1 cellular context compared by ENCODE assay signal in the genomic region with DNA sequence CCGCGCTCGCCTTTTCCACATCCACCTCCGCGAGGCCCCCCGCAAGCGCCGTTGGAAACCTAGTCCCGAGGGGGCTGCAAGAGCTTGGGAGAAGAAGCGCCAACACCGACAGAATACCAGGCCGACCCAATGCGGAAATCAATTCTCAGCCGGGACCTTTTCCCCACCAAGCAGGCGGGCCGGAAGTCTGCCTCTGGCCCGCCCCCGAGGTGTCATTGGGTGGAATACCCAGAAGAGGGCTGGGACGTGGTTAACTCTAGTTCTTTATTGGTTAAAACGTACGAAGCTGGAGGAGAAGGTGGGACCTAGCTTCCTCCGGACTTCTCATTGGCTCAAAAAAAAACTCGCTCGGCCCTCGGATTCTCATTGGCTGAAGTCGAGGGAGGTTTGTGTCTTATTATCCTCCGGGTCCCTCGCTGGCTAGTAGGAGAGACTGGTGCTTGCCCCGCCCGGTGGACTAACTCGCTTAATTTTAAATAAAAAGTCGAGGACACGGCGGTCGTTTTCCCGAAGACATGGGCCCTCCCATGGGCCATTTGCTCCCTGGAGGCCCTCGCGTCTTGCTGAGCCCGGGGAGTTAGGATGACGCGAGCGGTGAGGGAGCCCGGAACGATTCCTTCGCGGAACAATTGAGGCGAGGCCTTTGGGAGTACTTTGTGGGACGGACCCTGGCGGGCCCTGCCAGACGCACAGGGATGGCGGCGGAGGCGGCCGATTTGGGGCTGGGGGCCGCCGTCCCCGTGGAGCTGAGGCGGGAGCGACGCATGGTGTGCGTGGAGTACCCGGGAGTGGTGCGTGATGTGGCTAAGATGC.
TF ChIP-seq lines count a peak whose summit lies in the region.

A gene with protein sequence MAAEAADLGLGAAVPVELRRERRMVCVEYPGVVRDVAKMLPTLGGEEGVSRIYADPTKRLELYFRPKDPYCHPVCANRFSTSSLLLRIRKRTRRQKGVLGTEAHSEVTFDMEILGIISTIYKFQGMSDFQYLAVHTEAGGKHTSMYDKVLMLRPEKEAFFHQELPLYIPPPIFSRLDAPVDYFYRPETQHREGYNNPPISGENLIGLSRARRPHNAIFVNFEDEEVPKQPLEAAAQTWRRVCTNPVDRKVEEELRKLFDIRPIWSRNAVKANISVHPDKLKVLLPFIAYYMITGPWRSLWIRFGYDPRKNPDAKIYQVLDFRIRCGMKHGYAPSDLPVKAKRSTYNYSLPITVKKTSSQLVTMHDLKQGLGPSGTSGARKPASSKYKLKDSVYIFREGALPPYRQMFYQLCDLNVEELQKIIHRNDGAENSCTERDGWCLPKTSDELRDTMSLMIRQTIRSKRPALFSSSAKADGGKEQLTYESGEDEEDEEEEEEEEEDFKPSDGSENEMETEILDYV (plus strand): TSS at position 681 of the 813 bp plus-strand sequence. CDS start 15 bp downstream, at position 696.

TF ChIP-seq in GM12878, 131 proteins besides CTCF, POLR2A, EP300 and RAD21 (continued from another document and continues in another):
- TF ChIP-seq BHLHE40 (IDR thresholded peaks at IDR 0.05; ENCODE audit: borderline replicate concordance in 1 of 2, low read depth in 2 of 2, low read length in 1 of 2): peak; percentile 35 to 45; a peak in 2 of 4 replicates
- TF ChIP-seq, protein P1, sequence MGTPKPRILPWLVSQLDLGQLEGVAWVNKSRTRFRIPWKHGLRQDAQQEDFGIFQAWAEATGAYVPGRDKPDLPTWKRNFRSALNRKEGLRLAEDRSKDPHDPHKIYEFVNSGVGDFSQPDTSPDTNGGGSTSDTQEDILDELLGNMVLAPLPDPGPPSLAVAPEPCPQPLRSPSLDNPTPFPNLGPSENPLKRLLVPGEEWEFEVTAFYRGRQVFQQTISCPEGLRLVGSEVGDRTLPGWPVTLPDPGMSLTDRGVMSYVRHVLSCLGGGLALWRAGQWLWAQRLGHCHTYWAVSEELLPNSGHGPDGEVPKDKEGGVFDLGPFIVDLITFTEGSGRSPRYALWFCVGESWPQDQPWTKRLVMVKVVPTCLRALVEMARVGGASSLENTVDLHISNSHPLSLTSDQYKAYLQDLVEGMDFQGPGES (IDR thresholded peaks at IDR 0.05): no peak; the same call in 1 of the 2 replicates
- peak; percentile 79 for TF ChIP-seq HCFC1 (IDR thresholded peaks at IDR 0.05; ENCODE audit: low read length)
- peak; percentile 43; the same call in 1 of the 2 replicates for TF ChIP-seq ZSCAN29 (IDR thresholded peaks at IDR 0.05)
- TF ChIP-seq, protein P2, sequence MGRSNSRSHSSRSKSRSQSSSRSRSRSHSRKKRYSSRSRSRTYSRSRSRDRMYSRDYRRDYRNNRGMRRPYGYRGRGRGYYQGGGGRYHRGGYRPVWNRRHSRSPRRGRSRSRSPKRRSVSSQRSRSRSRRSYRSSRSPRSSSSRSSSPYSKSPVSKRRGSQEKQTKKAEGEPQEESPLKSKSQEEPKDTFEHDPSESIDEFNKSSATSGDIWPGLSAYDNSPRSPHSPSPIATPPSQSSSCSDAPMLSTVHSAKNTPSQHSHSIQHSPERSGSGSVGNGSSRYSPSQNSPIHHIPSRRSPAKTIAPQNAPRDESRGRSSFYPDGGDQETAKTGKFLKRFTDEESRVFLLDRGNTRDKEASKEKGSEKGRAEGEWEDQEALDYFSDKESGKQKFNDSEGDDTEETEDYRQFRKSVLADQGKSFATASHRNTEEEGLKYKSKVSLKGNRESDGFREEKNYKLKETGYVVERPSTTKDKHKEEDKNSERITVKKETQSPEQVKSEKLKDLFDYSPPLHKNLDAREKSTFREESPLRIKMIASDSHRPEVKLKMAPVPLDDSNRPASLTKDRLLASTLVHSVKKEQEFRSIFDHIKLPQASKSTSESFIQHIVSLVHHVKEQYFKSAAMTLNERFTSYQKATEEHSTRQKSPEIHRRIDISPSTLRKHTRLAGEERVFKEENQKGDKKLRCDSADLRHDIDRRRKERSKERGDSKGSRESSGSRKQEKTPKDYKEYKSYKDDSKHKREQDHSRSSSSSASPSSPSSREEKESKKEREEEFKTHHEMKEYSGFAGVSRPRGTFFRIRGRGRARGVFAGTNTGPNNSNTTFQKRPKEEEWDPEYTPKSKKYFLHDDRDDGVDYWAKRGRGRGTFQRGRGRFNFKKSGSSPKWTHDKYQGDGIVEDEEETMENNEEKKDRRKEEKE (IDR thresholded peaks at IDR 0.05): no peak
- TF ChIP-seq BCL11A (IDR thresholded peaks at IDR 0.05; ENCODE audit: low read depth, low read length): 0 out of 2 replicates have a peak, but pooled peaks have one; percentile 16
- no peak for TF ChIP-seq ESRRA (IDR thresholded peaks at IDR 0.05; ENCODE audit: low read length)
- no peak for TF ChIP-seq CHD1 (IDR thresholded peaks at IDR 0.05; ENCODE audit: low read depth, low read length)
- TF ChIP-seq SIN3A (IDR thresholded peaks at IDR 0.05; ENCODE audit: low read depth, low read length): 0 out of 2 replicates have a peak, but pooled peaks have one; percentile 74
- TF ChIP-seq MYB (IDR thresholded peaks at IDR 0.05; ENCODE audit: borderline replicate concordance, low read depth, low read length): no peak
- TF ChIP-seq, protein P3, sequence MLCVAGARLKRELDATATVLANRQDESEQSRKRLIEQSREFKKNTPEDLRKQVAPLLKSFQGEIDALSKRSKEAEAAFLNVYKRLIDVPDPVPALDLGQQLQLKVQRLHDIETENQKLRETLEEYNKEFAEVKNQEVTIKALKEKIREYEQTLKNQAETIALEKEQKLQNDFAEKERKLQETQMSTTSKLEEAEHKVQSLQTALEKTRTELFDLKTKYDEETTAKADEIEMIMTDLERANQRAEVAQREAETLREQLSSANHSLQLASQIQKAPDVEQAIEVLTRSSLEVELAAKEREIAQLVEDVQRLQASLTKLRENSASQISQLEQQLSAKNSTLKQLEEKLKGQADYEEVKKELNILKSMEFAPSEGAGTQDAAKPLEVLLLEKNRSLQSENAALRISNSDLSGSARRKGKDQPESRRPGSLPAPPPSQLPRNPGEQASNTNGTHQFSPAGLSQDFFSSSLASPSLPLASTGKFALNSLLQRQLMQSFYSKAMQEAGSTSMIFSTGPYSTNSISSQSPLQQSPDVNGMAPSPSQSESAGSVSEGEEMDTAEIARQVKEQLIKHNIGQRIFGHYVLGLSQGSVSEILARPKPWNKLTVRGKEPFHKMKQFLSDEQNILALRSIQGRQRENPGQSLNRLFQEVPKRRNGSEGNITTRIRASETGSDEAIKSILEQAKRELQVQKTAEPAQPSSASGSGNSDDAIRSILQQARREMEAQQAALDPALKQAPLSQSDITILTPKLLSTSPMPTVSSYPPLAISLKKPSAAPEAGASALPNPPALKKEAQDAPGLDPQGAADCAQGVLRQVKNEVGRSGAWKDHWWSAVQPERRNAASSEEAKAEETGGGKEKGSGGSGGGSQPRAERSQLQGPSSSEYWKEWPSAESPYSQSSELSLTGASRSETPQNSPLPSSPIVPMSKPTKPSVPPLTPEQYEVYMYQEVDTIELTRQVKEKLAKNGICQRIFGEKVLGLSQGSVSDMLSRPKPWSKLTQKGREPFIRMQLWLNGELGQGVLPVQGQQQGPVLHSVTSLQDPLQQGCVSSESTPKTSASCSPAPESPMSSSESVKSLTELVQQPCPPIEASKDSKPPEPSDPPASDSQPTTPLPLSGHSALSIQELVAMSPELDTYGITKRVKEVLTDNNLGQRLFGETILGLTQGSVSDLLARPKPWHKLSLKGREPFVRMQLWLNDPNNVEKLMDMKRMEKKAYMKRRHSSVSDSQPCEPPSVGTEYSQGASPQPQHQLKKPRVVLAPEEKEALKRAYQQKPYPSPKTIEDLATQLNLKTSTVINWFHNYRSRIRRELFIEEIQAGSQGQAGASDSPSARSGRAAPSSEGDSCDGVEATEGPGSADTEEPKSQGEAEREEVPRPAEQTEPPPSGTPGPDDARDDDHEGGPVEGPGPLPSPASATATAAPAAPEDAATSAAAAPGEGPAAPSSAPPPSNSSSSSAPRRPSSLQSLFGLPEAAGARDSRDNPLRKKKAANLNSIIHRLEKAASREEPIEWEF (IDR thresholded peaks at IDR 0.05; ENCODE audit: insufficient replicate concordance, low read depth, low read length): no peak
- TF ChIP-seq BRCA1 (IDR thresholded peaks at IDR 0.05; ENCODE audit: low read depth, low read length): no peak
- TF ChIP-seq IRF4 (IDR thresholded peaks at IDR 0.05; ENCODE audit: low read depth, low read length): peak; percentile 73
- TF ChIP-seq GABPA (IDR thresholded peaks at IDR 0.05; ENCODE audit: low read depth): peak; percentile 83
- TF ChIP-seq, protein P4, sequence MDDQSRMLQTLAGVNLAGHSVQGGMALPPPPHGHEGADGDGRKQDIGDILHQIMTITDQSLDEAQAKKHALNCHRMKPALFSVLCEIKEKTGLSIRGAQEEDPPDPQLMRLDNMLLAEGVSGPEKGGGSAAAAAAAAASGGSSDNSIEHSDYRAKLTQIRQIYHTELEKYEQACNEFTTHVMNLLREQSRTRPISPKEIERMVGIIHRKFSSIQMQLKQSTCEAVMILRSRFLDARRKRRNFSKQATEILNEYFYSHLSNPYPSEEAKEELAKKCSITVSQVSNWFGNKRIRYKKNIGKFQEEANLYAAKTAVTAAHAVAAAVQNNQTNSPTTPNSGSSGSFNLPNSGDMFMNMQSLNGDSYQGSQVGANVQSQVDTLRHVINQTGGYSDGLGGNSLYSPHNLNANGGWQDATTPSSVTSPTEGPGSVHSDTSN (IDR thresholded peaks at IDR 0.05; ENCODE audit: insufficient replicate concordance, low read depth, low read length): no peak
- TF ChIP-seq NRF1 (conservative IDR thresholded peaks at IDR 0.05; ENCODE audit: low read depth, low read length): no peak
- no peak for TF ChIP-seq ZZZ3 (IDR thresholded peaks at IDR 0.05; ENCODE audit: control insufficient read depth, insufficient read length, low read depth)
- TF ChIP-seq, protein P5, sequence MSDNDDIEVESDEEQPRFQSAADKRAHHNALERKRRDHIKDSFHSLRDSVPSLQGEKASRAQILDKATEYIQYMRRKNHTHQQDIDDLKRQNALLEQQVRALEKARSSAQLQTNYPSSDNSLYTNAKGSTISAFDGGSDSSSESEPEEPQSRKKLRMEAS (IDR thresholded peaks at IDR 0.05; ENCODE audit: low read depth, low read length): peak; percentile 9; the same call in 1 of the 2 replicates
- no peak for TF ChIP-seq JUND (IDR thresholded peaks at IDR 0.05; ENCODE audit: low read depth, low read length)
- TF ChIP-seq NR2F1 (conservative IDR thresholded peaks at IDR 0.05): 0 out of 2 replicates have a peak, but pooled peaks have one; percentile 14
- no peak for TF ChIP-seq ZNF622 (IDR thresholded peaks at IDR 0.05)
- TF ChIP-seq POLR2AphosphoS5 (IDR thresholded peaks at IDR 0.05; ENCODE audit: low read length): peak; percentile 87
- peak; percentile 91 for TF ChIP-seq KLF5 (IDR thresholded peaks at IDR 0.05; ENCODE audit: partially characterized antibody)
- TF ChIP-seq NFIC (IDR thresholded peaks at IDR 0.05; ENCODE audit: low read depth, low read length): peak; percentile 50; the same call in 1 of the 2 replicates
- peak; percentile 99 for TF ChIP-seq TAF1 (IDR thresholded peaks at IDR 0.05; ENCODE audit: borderline replicate concordance, low read depth, low read length)
- TF ChIP-seq MXI1 (IDR thresholded peaks at IDR 0.05; ENCODE audit: low read depth, low read length): peak; percentile 87
- no peak; the same call in 1 of the 2 replicates for TF ChIP-seq CREB1 (IDR thresholded peaks at IDR 0.05; ENCODE audit: low read depth)
- no peak for TF ChIP-seq HDGF (IDR thresholded peaks at IDR 0.05)
- TF ChIP-seq RAD51 (IDR thresholded peaks at IDR 0.05): no peak
- peak in 1 of 2 experiments; percentile 23; a peak in 2 of 4 replicates for TF ChIP-seq IKZF2 (IDR thresholded peaks at IDR 0.05)
- TF ChIP-seq, protein P6, sequence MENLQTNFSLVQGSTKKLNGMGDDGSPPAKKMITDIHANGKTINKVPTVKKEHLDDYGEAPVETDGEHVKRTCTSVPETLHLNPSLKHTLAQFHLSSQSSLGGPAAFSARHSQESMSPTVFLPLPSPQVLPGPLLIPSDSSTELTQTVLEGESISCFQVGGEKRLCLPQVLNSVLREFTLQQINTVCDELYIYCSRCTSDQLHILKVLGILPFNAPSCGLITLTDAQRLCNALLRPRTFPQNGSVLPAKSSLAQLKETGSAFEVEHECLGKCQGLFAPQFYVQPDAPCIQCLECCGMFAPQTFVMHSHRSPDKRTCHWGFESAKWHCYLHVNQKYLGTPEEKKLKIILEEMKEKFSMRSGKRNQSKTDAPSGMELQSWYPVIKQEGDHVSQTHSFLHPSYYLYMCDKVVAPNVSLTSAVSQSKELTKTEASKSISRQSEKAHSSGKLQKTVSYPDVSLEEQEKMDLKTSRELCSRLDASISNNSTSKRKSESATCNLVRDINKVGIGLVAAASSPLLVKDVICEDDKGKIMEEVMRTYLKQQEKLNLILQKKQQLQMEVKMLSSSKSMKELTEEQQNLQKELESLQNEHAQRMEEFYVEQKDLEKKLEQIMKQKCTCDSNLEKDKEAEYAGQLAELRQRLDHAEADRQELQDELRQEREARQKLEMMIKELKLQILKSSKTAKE (IDR thresholded peaks at IDR 0.05; ENCODE audit: low read depth, poor library complexity, severe bottlenecking): peak; percentile 92
- TF ChIP-seq HDAC6 (IDR thresholded peaks at IDR 0.05; ENCODE audit: unreplicated experiment): no peak
- no peak; the same call in none of the 2 replicates for TF ChIP-seq CBFB (IDR thresholded peaks at IDR 0.05; ENCODE audit: low read depth)
- TF ChIP-seq, protein P7, sequence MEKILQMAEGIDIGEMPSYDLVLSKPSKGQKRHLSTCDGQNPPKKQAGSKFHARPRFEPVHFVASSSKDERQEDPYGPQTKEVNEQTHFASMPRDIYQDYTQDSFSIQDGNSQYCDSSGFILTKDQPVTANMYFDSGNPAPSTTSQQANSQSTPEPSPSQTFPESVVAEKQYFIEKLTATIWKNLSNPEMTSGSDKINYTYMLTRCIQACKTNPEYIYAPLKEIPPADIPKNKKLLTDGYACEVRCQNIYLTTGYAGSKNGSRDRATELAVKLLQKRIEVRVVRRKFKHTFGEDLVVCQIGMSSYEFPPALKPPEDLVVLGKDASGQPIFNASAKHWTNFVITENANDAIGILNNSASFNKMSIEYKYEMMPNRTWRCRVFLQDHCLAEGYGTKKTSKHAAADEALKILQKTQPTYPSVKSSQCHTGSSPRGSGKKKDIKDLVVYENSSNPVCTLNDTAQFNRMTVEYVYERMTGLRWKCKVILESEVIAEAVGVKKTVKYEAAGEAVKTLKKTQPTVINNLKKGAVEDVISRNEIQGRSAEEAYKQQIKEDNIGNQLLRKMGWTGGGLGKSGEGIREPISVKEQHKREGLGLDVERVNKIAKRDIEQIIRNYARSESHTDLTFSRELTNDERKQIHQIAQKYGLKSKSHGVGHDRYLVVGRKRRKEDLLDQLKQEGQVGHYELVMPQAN (conservative IDR thresholded peaks at IDR 0.05): no peak; the same call in none of the 2 replicates
- TF ChIP-seq ZBED1 (IDR thresholded peaks at IDR 0.05; ENCODE audit: borderline replicate concordance): no peak
- peak; percentile 41; the same call in 1 of the 2 replicates for TF ChIP-seq BACH1 (IDR thresholded peaks at IDR 0.05; ENCODE audit: borderline replicate concordance)
- TF ChIP-seq, protein P8, sequence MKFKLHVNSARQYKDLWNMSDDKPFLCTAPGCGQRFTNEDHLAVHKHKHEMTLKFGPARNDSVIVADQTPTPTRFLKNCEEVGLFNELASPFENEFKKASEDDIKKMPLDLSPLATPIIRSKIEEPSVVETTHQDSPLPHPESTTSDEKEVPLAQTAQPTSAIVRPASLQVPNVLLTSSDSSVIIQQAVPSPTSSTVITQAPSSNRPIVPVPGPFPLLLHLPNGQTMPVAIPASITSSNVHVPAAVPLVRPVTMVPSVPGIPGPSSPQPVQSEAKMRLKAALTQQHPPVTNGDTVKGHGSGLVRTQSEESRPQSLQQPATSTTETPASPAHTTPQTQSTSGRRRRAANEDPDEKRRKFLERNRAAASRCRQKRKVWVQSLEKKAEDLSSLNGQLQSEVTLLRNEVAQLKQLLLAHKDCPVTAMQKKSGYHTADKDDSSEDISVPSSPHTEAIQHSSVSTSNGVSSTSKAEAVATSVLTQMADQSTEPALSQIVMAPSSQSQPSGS (IDR thresholded peaks at IDR 0.05; ENCODE audit: low read length): peak; percentile 38; the same call in 1 of the 2 replicates
